8 cellular contexts compared by ENCODE assay signal in genomic region chr1:234611799-234612351, GRCh38. TPM values are rescaled to one million over a fixed set of nuclear protein-coding genes. Genes with fewer than 3 reads are reported as not detected.
A peak's percentile ranks its signal among the peaks of the same experiment; 100 is the strongest.
DNase-seq lines count a peak whose midpoint lies in the region; TF ChIP-seq lines count a peak whose summit lies in the region.

No MANE protein-coding gene starts in this region.

- H3K4me3 ChIP-seq in BLaER1 treated with 17β-estradiol and CSF1 and Interleukin-3, amounts not matched to agents 10 nM and 100 nM = peak overlapping the region; percentile 87 to 99 (median 94); a peak in 19 of 20 replicates
- H3K4me3 ChIP-seq in HL-60 (replicated peaks; ENCODE audit: insufficient read depth, low read length) (no peak overlapping the region; the same call in 1 of the 2 replicates), esophagus squamous epithelium (peak overlapping the region in 3 of 4 donors; percentile 27 to 90 (median 67)), osteoblast (ENCODE audit: insufficient read depth, low read length) (peak overlapping the region; percentile 41)

- peaks cover 41 to 53% (median 51%) of the 10 kb centered on the region in 10 experiments for H3K4me1 ChIP-seq in BLaER1 treated with 17β-estradiol and CSF1 and Interleukin-3, amounts not matched to agents 10 nM and 100 nM
- peaks cover 34 to 58% (median 42%) of the 10 kb centered on the region in 3 donors for H3K4me1 ChIP-seq in esophagus squamous epithelium
- peaks cover 48% of the 10 kb centered on the region for H3K4me1 ChIP-seq in osteoblast (ENCODE audit: insufficient read depth, low read length)

- peak overlapping the region; percentile 98 to 100 (median 100) for H3K9ac ChIP-seq in BLaER1 treated with 17β-estradiol and CSF1 and Interleukin-3, amounts not matched to agents 10 nM and 100 nM

- POLR2A ChIA-PET in activated CD4-positive, alpha-beta memory T cell treated with anti-CD3 and anti-CD28 coated beads for 36 hours (lab: Charles Lee) = interaction anchor here (0.6 to 7.0 kb wide), 37 partner anchors 8 to 472 kb away, joined by 3 to 124 read pairs (median 5); partner anchors contain the start of gene COA6

- H3K27ac Mint-ChIP-seq in activated CD4-positive, alpha-beta memory T cell treated with anti-CD3 and anti-CD28 coated beads for 36 hours = peak overlapping the region; percentile 100

- peak overlapping the region; percentile 81 for H3K4me3 Mint-ChIP-seq in activated CD4-positive, alpha-beta memory T cell treated with anti-CD3 and anti-CD28 coated beads for 36 hours

- peaks cover 0 to 22% (median 10%) of the 10 kb centered on the region in 11 experiments; a peak in 13 of 22 replicates for H4K20me1 ChIP-seq in BLaER1 treated with 17β-estradiol and CSF1 and Interleukin-3, amounts not matched to agents 10 nM and 100 nM
- peaks cover 5% of the 10 kb centered on the region for H4K20me1 ChIP-seq in osteoblast (ENCODE audit: insufficient read depth, low read length)

- H3K79me2 ChIP-seq in osteoblast (ENCODE audit: insufficient read depth, low read length) = peaks cover 23% of the 10 kb centered on the region

- CTCF ChIA-PET in activated CD4-positive, alpha-beta memory T cell treated with anti-CD3 and anti-CD28 coated beads for 36 hours (lab: Charles Lee) = interaction anchor here (0.7 to 3.7 kb wide), 20 partner anchors 11 to 472 kb away, joined by 3 to 29 read pairs (median 4); no protein-coding TSS in a partner anchor

- H3K4me2 ChIP-seq in BLaER1 treated with 17β-estradiol and CSF1 and Interleukin-3, amounts not matched to agents 10 nM and 100 nM = peak overlapping the region; percentile 90 to 99 (median 97)
- peak overlapping the region; percentile 73 for H3K4me2 ChIP-seq in osteoblast (ENCODE audit: insufficient read depth, low read length)

- H3K36me3 Mint-ChIP-seq in activated CD4-positive, alpha-beta memory T cell treated with anti-CD3 and anti-CD28 coated beads for 36 hours = peaks cover 20% of the 10 kb centered on the region

- H3K27me3 Mint-ChIP-seq in activated CD4-positive, alpha-beta memory T cell treated with anti-CD3 and anti-CD28 coated beads for 36 hours = peaks cover 5% of the 10 kb centered on the region

- whole genome bisulfite sequencing in esophagus squamous epithelium, 2 donors = 11 to 26% methylated on average over 4 to 8 of the region's 8 CpGs

- intact Hi-C loops in activated CD4-positive, alpha-beta memory T cell treated with anti-CD3 and anti-CD28 coated beads for 36 hours (cut with micrococcal nuclease) = loop anchor here (1.0 to 10.0 kb wide), 17 partner anchors 11 to 1255 kb away; partner anchors contain the start of genes B3GALNT2 and LYST
- intact Hi-C loops in esophagus squamous epithelium (cut with DNase I) = loop anchor here (10.0 kb wide), 1 partner anchor 383 kb away; no protein-coding TSS in a partner anchor

- no peak for TF ChIP-seq CTCF in HL-60 (IDR thresholded peaks at IDR 0.05; ENCODE audit: insufficient read depth, low read length)
- TF ChIP-seq CTCF in esophagus squamous epithelium (IDR thresholded peaks at IDR 0.05) = no peak
- no peak for TF ChIP-seq CTCF in osteoblast (IDR thresholded peaks at IDR 0.05; ENCODE audit: extremely low read depth, low read depth, low read length)

- H2AFZ ChIP-seq in osteoblast (ENCODE audit: low read length) = no peak overlapping the region

- no peaks in the 10 kb centered on the region for H3K9me3 Mint-ChIP-seq in activated CD4-positive, alpha-beta memory T cell treated with anti-CD3 and anti-CD28 coated beads for 36 hours

- H3K4me1 Mint-ChIP-seq in activated CD4-positive, alpha-beta memory T cell treated with anti-CD3 and anti-CD28 coated beads for 36 hours (ENCODE audit: low read depth) = peaks cover 32% of the 10 kb centered on the region

- peak overlapping the region; percentile 96 to 100 (median 99) for H3K27ac ChIP-seq in BLaER1 treated with 17β-estradiol and CSF1 and Interleukin-3, amounts not matched to agents 10 nM and 100 nM
- H3K27ac ChIP-seq in HL-60 (replicated peaks) (peak overlapping the region; percentile 99), esophagus squamous epithelium (peak overlapping the region; percentile 99 to 100 (median 100)), osteoblast (ENCODE audit: low read depth, low read length) (peak overlapping the region; percentile 98)

- no peaks in the 10 kb centered on the region for H3K27me3 ChIP-seq in BLaER1 treated with 17β-estradiol and CSF1 and Interleukin-3, amounts not matched to agents 10 nM and 100 nM
- H3K27me3 ChIP-seq in HL-60 (ENCODE audit: insufficient read depth, poor library complexity, severe bottlenecking) = no peaks in the 10 kb centered on the region
- H3K27me3 ChIP-seq in esophagus squamous epithelium = no peaks in the 10 kb centered on the region
- no peaks in the 10 kb centered on the region for H3K27me3 ChIP-seq in osteoblast (ENCODE audit: insufficient read depth, low read length)

- TF ChIP-seq POLR2A in esophagus squamous epithelium (IDR thresholded peaks at IDR 0.05) = no peak

- DNase-seq in HL-60 (ENCODE audit: low read depth in 1 of 2, low spot score in 1 of 2) (peak in 1 of 2 experiments; percentile 57), esophagus squamous epithelium (lab: John Stamatoyannopoulos, UW) (no peak), osteoblast (ENCODE audit: insufficient read length, low spot score, missing footprints) (no peak), NCI-H128 (lab: John Stamatoyannopoulos, UW; ENCODE audit: unreplicated experiment) (no peak), amniotic stem cell (lab: John Stamatoyannopoulos, UW) (no peak), GF-D8 (lab: John Stamatoyannopoulos, UW) (no peak)
- DNase-seq in activated CD4-positive, alpha-beta memory T cell treated with anti-CD3 and anti-CD28 coated beads for 36 hours = peak; percentile 49

- peaks cover 20 to 24% (median 22%) of the 10 kb centered on the region in 11 experiments for H3K36me3 ChIP-seq in BLaER1 treated with 17β-estradiol and CSF1 and Interleukin-3, amounts not matched to agents 10 nM and 100 nM
- H3K36me3 ChIP-seq in esophagus squamous epithelium = peaks cover 6 to 15% (median 13%) of the 10 kb centered on the region in 3 donors
- H3K36me3 ChIP-seq in osteoblast (ENCODE audit: insufficient read depth, low read length) = peaks cover 17% of the 10 kb centered on the region

- H3K9me3 ChIP-seq in BLaER1 treated with 17β-estradiol and CSF1 and Interleukin-3, amounts not matched to agents 10 nM and 100 nM (replicated peaks in 1 of 11) = peaks cover 0 to 6% (median 0%) of the 10 kb centered on the region in 11 experiments; a peak in 6 of 22 replicates
- H3K9me3 ChIP-seq in esophagus squamous epithelium (no peaks in the 10 kb centered on the region), osteoblast (ENCODE audit: low read depth, low read length) (no peaks in the 10 kb centered on the region)

RNA-seq across cellular contexts. Expression of gene IRF2BP2, which starts 1.9 kb away (rescaled TPM):
- total RNA-seq in activated CD4-positive, alpha-beta memory T cell treated with anti-CD3 and anti-CD28 coated beads for 36 hours = 100 to 1,000 TPM; 139 to 147 TPM
- total RNA-seq in esophagus squamous epithelium = 10 to 100 TPM; 52.5 to 66.8 (median 57.6) TPM
- 159 and 172 TPM in 2 replicates for total RNA-seq in osteoblast
